ENCODE assay signal across 8 cellular contexts in the genomic region with DNA sequence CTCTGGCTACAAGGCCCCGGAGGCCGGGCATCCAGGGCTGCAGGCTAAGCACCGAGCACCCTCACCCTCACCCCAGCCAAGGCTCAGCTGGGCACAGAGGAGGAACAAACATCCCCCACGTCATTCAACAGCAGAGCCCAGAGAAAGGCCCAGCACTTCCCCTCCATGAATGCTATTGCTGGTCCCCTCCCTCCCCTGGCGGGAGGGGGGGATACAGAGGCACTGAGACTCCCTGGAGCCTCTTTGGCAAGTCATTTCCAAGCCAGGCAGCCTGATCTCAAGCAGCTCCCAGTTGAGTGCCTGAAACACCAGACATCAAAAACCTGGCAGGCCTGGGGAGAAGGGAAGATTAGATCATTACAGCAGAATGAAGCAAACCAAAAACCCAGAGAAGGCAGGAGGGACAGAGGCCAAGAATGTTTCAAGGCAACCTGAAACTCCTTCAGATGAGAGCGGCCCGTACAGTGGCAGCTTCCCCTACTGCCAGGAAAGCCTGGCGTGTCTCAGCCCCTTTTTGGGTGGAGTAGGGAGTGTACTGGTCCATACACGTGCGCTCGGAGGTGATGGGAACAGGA.
DNase-seq lines count a peak whose midpoint lies in the region; TF ChIP-seq lines count a peak whose summit lies in the region.

No MANE protein-coding gene starts in this region.

- H3K9me3 ChIP-seq in right atrium auricular region = no peaks in the 10 kb centered on the region

- WGBS in adipose tissue, 3 donors = 13 to 17% (median 14%) methylated on average over 10 to 11 of the region's 11 CpGs

- H3K36me3 ChIP-seq in right atrium auricular region = no peaks in the 10 kb centered on the region

- peak overlapping the region; percentile 81 for H3K27ac ChIP-seq in adipose tissue (ENCODE audit: low read depth, low read length)
- H3K27ac ChIP-seq in right atrium auricular region = peak overlapping the region; percentile 87 to 98

- DNase-seq in AG09309 (ENCODE audit: low read depth) (peak; percentile 69), KG1 (lab: John Stamatoyannopoulos, UW) (peak; percentile 26), right atrium auricular region (ENCODE audit: low spot score) (peak; percentile 87), skeletal muscle cell (ENCODE audit: low read depth) (peak; percentile 76), glomerular visceral epithelial cell (ENCODE audit: extremely low spot score) (no peak)
- no peak for DNase-seq in effector CD4-positive, alpha-beta T cell
- no peak for DNase-seq in activated naive CD4-positive, alpha-beta T cell treated with Interleukin-2 at 50 U/mL for 16 hours

- no peak overlapping the region for H3K4me3 ChIP-seq in AG09309 (ENCODE audit: control insufficient read depth, low read depth, low read length)
- peak overlapping the region in 1 of 2 donors; percentile 5 for H3K4me3 ChIP-seq in right atrium auricular region
- peak overlapping the region; percentile 2 for H3K4me3 ChIP-seq in skeletal muscle cell (ENCODE audit: low read depth, low read length)

- TF ChIP-seq CTCF in AG09309 (IDR thresholded peaks at IDR 0.05; ENCODE audit: control insufficient read depth, insufficient read depth, low read depth, low read length, missing control alignments) (no peak), right atrium auricular region (IDR thresholded peaks at IDR 0.05) (no peak)

- H3K4me1 ChIP-seq in right atrium auricular region = peaks cover 1 to 68% of the 10 kb centered on the region in 2 donors

- no peaks in the 10 kb centered on the region for H3K27me3 ChIP-seq in right atrium auricular region

Comparison
In these comparisons a context has a peak if more than half of its experiments do, and no peak if none do; other contexts are left out.
1. DNase-seq: peak in AG09309 (single experiment), KG1 (single experiment), right atrium auricular region (single experiment) and skeletal muscle cell (single experiment); none in glomerular visceral epithelial cell (single experiment), effector CD4-positive, alpha-beta T cell (single experiment) and activated naive CD4-positive, alpha-beta T cell treated with Interleukin-2 at 50 U/mL for 16 hours (single experiment).